Comparison of ENCODE assay signal across 26 cellular contexts in the genomic region with DNA sequence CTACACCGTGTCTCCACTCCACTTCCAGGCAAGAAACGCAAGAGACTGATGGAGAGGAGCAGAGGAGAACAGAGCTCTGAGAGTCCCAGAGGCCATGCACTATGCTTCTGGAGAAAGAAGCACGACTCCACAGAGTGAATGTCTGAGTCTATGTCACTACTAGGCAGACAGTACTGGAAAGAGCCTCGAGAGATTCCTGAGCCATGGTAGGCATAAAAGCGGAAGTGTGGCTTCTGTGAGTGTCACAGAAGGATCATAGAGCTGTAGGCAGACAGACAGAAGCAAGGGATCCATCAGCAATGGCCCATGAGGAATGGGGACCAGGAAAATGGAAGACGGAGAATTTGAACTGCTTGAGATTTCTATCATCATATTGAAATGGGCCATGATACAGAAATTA.
"Had no signal": no experiment of that assay in that cellular context is flagged by ENCODE, and none has a peak within 500 bp of the region (broad histone marks: within the 10 kb centered on the region; RNA-seq: fewer than 3 reads in every experiment).

No MANE protein-coding gene starts in this region.

- H3K4me3 ChIP-seq: stomach, suprapubic skin, testis, thoracic aorta, thyroid gland, tibial artery, tibial nerve, transverse colon, upper lobe of left lung, upper lobe of right lung, uterus, vagina had no signal

- H3K27ac ChIP-seq: stomach, suprapubic skin, testis, thoracic aorta, thyroid gland, tibial artery, tibial nerve, transverse colon, upper lobe of left lung, upper lobe of right lung, uterus, vagina had no signal

- H3K4me1 ChIP-seq: stomach, suprapubic skin, testis, thyroid gland, tibial artery, tibial nerve, transverse colon, upper lobe of left lung, upper lobe of right lung, uterus, vagina had no signal

- H3K9me3 ChIP-seq: stomach, suprapubic skin, testis, thoracic aorta, thyroid gland, tibial artery, tibial nerve, transverse colon, upper lobe of left lung, upper lobe of right lung, uterus, vagina had no signal

- H3K36me3 ChIP-seq: stomach, suprapubic skin, thoracic aorta, thyroid gland, tibial artery, tibial nerve, transverse colon, upper lobe of left lung, upper lobe of right lung, vagina had no signal

- FAIRE-seq: urothelium cell line had no signal

- ATAC-seq: stimulated activated effector memory CD8-positive, alpha-beta T cell treated with anti-CD3 and anti-CD28 coated beads, Interleukin-12 subunit alpha, Interleukin-12 subunit beta, amount 100 ng/mL, for 72 hours; stimulated activated memory B cell treated with anti-CD40 and anti-IgM and Interleukin-4, amounts not matched to agents 10 μg/mL and 1 μg/mL and 100 μg/mL, for 72 hours; stimulated activated naive B cell treated with anti-CD40 and anti-IgM and Interleukin-4, amounts not matched to agents 10 μg/mL and 1 μg/mL and 100 μg/mL, for 72 hours; stimulated activated naive CD8-positive, alpha-beta T cell treated with anti-CD3 and anti-CD28 coated beads, Interleukin-15, amount 100 ng/mL, for 72 hours; stimulated activated naive CD8-positive, alpha-beta T cell treated with anti-CD3 and anti-CD28 coated beads, Interleukin-15, Interleukin-2, amounts not matched to agents 100 U/mL and 50 U/mL, for 24 hours; upper lobe of right lung had no signal

- DNase-seq: stimulated activated CD4-positive, alpha-beta T cell treated with anti-CD3 and anti-CD28 coated beads, Interleukin-2, amount 100 ng/mL, for 48 hours; stimulated activated CD4-positive, alpha-beta T cell treated with anti-CD3 and anti-CD28 coated beads, Interleukin-4, amount 100 ng/mL, for 1 hour; stimulated activated CD4-positive, alpha-beta T cell treated with anti-CD3 and anti-CD28 coated beads, Interleukin-4, amount 100 ng/mL, for 24 hours; stimulated activated CD4-positive, alpha-beta T cell treated with anti-CD3 and anti-CD28 coated beads, Interleukin-4, amount 100 ng/mL, for 4 hours; stimulated activated CD8-positive, alpha-beta memory T cell treated with anti-CD3 and anti-CD28 coated beads, Interleukin-4, amount 100 ng/mL, for 48 hours; stimulated activated naive B cell treated with anti-CD40 and anti-IgM and Interleukin-4, amounts not matched to agents 10 μg/mL and 1 μg/mL and 100 μg/mL, for 72 hours; stimulated activated naive CD4-positive, alpha-beta T cell treated with Interleukin-2 at 50 U/mL for 16 hours; stimulated activated naive CD8-positive, alpha-beta T cell treated with anti-CD3 and anti-CD28 coated beads, Interleukin-15, amount 100 ng/mL, for 72 hours; stimulated activated naive CD8-positive, alpha-beta T cell treated with anti-CD3 and anti-CD28 coated beads, Interleukin-15, Interleukin-2, amounts not matched to agents 100 U/mL and 50 U/mL, for 24 hours; stomach; substantia nigra; testis; thyroid gland; tibial artery; transverse colon; trophoblast cell; upper lobe of left lung; upper lobe of right lung; uterus had no signal

- H3K27me3 ChIP-seq: stomach, suprapubic skin, testis, thyroid gland, tibial artery, tibial nerve, transverse colon, upper lobe of left lung, upper lobe of right lung, uterus, vagina had no signal
